In genomic region chr9:121107041-121107440, GRCh38 we compare ENCODE assay signal across 2 cellular contexts.
TF ChIP-seq lines count a peak whose summit lies in the region.

No MANE protein-coding gene starts in this region.

TF ChIP-seq in SK-N-SH treated with all-trans-retinoic acid at 6 μM for 48 hours, 23 proteins besides CTCF, POLR2A, EP300 and RAD21 (continued from another document):
- TF ChIP-seq, protein P1, sequence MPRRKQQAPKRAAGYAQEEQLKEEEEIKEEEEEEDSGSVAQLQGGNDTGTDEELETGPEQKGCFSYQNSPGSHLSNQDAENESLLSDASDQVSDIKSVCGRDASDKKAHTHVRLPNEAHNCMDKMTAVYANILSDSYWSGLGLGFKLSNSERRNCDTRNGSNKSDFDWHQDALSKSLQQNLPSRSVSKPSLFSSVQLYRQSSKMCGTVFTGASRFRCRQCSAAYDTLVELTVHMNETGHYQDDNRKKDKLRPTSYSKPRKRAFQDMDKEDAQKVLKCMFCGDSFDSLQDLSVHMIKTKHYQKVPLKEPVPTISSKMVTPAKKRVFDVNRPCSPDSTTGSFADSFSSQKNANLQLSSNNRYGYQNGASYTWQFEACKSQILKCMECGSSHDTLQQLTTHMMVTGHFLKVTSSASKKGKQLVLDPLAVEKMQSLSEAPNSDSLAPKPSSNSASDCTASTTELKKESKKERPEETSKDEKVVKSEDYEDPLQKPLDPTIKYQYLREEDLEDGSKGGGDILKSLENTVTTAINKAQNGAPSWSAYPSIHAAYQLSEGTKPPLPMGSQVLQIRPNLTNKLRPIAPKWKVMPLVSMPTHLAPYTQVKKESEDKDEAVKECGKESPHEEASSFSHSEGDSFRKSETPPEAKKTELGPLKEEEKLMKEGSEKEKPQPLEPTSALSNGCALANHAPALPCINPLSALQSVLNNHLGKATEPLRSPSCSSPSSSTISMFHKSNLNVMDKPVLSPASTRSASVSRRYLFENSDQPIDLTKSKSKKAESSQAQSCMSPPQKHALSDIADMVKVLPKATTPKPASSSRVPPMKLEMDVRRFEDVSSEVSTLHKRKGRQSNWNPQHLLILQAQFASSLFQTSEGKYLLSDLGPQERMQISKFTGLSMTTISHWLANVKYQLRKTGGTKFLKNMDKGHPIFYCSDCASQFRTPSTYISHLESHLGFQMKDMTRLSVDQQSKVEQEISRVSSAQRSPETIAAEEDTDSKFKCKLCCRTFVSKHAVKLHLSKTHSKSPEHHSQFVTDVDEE (CRISPR knock-in tag; IDR thresholded peaks at IDR 0.05) = no peak
- TF ChIP-seq ZFP30 (CRISPR knock-in tag; IDR thresholded peaks at IDR 0.05) = no peak
- TF ChIP-seq ZC3H10 (CRISPR knock-in tag; IDR thresholded peaks at IDR 0.05) = no peak
- TF ChIP-seq ARNTL (CRISPR knock-in tag; IDR thresholded peaks at IDR 0.05; ENCODE audit: borderline replicate concordance, low read depth) = no peak
- no peak for TF ChIP-seq ZFP3 (CRISPR knock-in tag; IDR thresholded peaks at IDR 0.05)
- no peak for TF ChIP-seq PPARA (CRISPR knock-in tag; IDR thresholded peaks at IDR 0.05; ENCODE audit: borderline replicate concordance)

TF ChIP-seq in SK-N-SH, 30 proteins besides CTCF, POLR2A, EP300 and RAD21 (continued from another document):
- TF ChIP-seq, protein P2, sequence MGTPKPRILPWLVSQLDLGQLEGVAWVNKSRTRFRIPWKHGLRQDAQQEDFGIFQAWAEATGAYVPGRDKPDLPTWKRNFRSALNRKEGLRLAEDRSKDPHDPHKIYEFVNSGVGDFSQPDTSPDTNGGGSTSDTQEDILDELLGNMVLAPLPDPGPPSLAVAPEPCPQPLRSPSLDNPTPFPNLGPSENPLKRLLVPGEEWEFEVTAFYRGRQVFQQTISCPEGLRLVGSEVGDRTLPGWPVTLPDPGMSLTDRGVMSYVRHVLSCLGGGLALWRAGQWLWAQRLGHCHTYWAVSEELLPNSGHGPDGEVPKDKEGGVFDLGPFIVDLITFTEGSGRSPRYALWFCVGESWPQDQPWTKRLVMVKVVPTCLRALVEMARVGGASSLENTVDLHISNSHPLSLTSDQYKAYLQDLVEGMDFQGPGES (IDR thresholded peaks at IDR 0.05; ENCODE audit: low read depth, low read length) = no peak
- TF ChIP-seq POLR2AphosphoS5 (IDR thresholded peaks at IDR 0.05; ENCODE audit: low read depth, low read length) = no peak
